17 cellular contexts compared by ENCODE assay signal in the genomic region with DNA sequence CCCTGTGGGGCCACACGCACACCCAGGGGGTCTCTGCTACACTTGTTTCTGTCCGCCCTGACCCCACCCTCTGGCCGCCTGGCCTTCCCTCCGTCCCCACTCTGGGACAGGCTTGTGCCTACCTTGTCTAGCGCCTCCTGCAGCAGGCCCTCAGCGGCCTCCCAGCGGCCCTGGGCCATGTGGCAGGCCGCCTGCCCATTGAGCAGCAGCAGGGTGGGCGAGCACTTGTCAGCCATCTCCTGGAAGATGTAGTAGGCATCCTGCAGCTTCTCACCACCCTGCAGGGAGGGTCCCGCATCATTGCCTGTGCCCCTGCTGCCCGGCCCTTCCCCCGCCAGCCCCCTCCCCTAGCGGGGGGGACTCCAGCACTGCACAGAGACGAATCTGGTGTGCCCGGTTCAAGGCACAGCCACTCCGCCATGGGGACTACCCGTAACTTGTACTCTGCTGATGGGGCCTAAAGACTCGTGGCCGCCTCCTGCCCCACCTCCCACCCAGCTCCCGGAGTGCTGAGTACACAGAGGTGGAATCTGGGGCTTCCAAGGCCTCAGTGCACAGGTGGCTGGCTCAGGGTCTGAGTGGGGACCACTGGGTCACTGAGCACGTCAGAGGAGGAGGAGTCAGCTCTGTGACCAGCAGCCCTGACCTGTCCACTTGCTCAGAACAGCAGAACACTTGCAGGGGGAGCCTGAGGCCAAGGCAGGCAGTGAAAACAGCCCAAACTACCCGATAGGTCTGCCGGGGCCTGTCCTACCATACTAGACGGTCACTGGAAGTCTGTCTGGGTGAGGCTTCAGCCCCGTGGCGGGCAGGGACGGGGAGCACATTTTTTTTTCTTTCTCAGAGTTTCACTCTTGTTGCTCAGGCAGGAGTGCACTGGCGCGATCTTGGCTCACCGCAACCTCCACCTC. TPM values are rescaled to one million over a fixed set of nuclear protein-coding genes. Genes with fewer than 3 reads are reported as not detected.
"Had no signal": no experiment of that assay in that cellular context is flagged by ENCODE, and none has a peak within 500 bp of the region (broad histone marks: within the 10 kb centered on the region; RNA-seq: fewer than 3 reads in every experiment).

No MANE protein-coding gene starts in this region.

- H3K4me3 ChIP-seq: tibial artery, vagina had no signal

- H3K27ac ChIP-seq: tibial artery, vagina had no signal

- H3K27me3 ChIP-seq: vagina had no signal

- DNase-seq: activated B cell treated with CpG ODN at 0.5 μM for 24 hours; activated CD4-positive, alpha-beta T cell treated with anti-CD3 and anti-CD28 coated beads for 48 hours; activated CD8-positive, alpha-beta memory T cell treated with anti-CD3 and anti-CD28 coated beads, Interleukin-2, amount 50 U/mL, for 4 hours; activated CD8-positive, alpha-beta T cell treated with anti-CD3 and anti-CD28 coated beads for 36 hours; activated effector memory CD4-positive, alpha-beta T cell treated with anti-CD3 and anti-CD28 coated beads, Interleukin-2, amount 50 U/mL, for 16 hours; activated T-cell treated with anti-CD3 and anti-CD28 coated beads, Interleukin-2, amount 50 U/mL, for 48 hours; central memory CD4-positive, alpha-beta T cell; cortex of kidney; effector CD8-positive, alpha-beta T cell; foreskin melanocyte; retina; stimulated activated naive B cell treated with anti-CD40 and anti-IgM and Interleukin-4, amounts not matched to agents 10 μg/mL and 1 μg/mL and 100 μg/mL, for 72 hours; tibial artery had no signal

- H3K27me3 Mint-ChIP-seq: activated B cell treated with CpG ODN at 0.5 μM for 24 hours; activated CD8-positive, alpha-beta T cell treated with anti-CD3 and anti-CD28 coated beads for 36 hours; stimulated activated naive B cell treated with anti-CD40 and anti-IgM and Interleukin-4, amounts not matched to agents 10 μg/mL and 1 μg/mL and 100 μg/mL, for 72 hours had no signal

- H3K27ac Mint-ChIP-seq: activated B cell treated with CpG ODN at 0.5 μM for 24 hours; activated CD8-positive, alpha-beta T cell treated with anti-CD3 and anti-CD28 coated beads for 36 hours had no signal

- H3K4me1 ChIP-seq: tibial artery, vagina had no signal

- H3K36me3 Mint-ChIP-seq: activated naive CD4-positive, alpha-beta T cell treated with anti-CD3 and anti-CD28 coated beads, Interleukin-2, amount 50 U/mL, for 72 hours had no signal

- ATAC-seq: activated CD8-positive, alpha-beta T cell treated with anti-CD3 and anti-CD28 coated beads for 36 hours; activated naive CD4-positive, alpha-beta T cell treated with anti-CD3 and anti-CD28 coated beads, Interleukin-2, amount 50 U/mL, for 72 hours; left lobe of liver; stimulated activated naive B cell treated with anti-CD40 and anti-IgM and Interleukin-4, amounts not matched to agents 10 μg/mL and 1 μg/mL and 100 μg/mL, for 72 hours had no signal

- H3K9me3 ChIP-seq: tibial artery, vagina had no signal

- H3K9me3 Mint-ChIP-seq: activated B cell treated with CpG ODN at 0.5 μM for 24 hours; activated CD8-positive, alpha-beta T cell treated with anti-CD3 and anti-CD28 coated beads for 36 hours; activated naive CD4-positive, alpha-beta T cell treated with anti-CD3 and anti-CD28 coated beads, Interleukin-2, amount 50 U/mL, for 72 hours; stimulated activated naive B cell treated with anti-CD40 and anti-IgM and Interleukin-4, amounts not matched to agents 10 μg/mL and 1 μg/mL and 100 μg/mL, for 72 hours had no signal

- H3K4me1 Mint-ChIP-seq: activated B cell treated with CpG ODN at 0.5 μM for 24 hours had no signal

- H3K4me3 Mint-ChIP-seq: activated B cell treated with CpG ODN at 0.5 μM for 24 hours; activated CD8-positive, alpha-beta T cell treated with anti-CD3 and anti-CD28 coated beads for 36 hours; stimulated activated naive B cell treated with anti-CD40 and anti-IgM and Interleukin-4, amounts not matched to agents 10 μg/mL and 1 μg/mL and 100 μg/mL, for 72 hours had no signal

RNA-seq across cellular contexts. Expression of gene CERS1, which starts 7.4 kb away (rescaled TPM):
- total RNA-seq: activated B cell treated with CpG ODN at 0.5 μM for 24 hours; T-helper 2 cell treated with Interferon-gamma antibody and Interleukin-4, amounts not matched to agents 100 ng/mL and 5 ng/mL, for 36 hours had no signal

RNA-seq across cellular contexts. Expression of gene HOMER3, which starts 37.6 kb away (rescaled TPM):
- total RNA-seq: T-helper 2 cell treated with Interferon-gamma antibody and Interleukin-4, amounts not matched to agents 100 ng/mL and 5 ng/mL, for 36 hours had no signal
